In the genomic region with DNA sequence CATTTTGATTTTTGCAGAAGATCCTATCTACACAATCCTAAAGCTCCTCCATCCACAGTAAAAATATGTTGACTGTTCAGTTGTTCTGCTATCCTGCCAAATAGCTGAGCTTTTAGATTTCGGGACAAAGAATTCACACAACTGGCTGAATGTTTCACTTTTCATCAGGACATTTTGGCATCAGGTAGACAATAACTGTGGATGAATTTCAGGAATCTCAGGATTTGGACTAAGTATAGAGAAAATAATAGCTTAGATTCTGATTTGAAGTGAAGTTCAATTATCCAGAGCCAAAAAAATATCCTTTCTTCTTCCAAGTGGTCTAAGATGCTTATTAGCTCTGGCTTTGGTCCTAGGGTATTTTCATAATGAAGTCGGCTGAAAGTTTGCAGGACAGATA, we compare ENCODE assay signal across 31 cellular contexts. TPM values are rescaled to one million over a fixed set of nuclear protein-coding genes. Genes with fewer than 3 reads are reported as not detected.
"Had no signal": no experiment of that assay in that cellular context is flagged by ENCODE, and none has a peak within 500 bp of the region (broad histone marks: within the 10 kb centered on the region; RNA-seq: fewer than 3 reads in every experiment).

No MANE protein-coding gene starts in this region.

- H3K27ac Mint-ChIP-seq: activated CD4-positive, alpha-beta memory T cell treated with anti-CD3 and anti-CD28 coated beads, Interleukin-2, amount 10 ng/mL, durations not matched to agents 7 days and 5 days; activated CD4-positive, alpha-beta T cell treated with anti-CD3 and anti-CD28 coated beads for 36 hours; activated CD4-positive, alpha-beta T cell treated with anti-CD3 and anti-CD28 coated beads, Interleukin-2, amount 10 ng/mL, durations not matched to agents 7 days and 5 days; activated naive CD4-positive, alpha-beta T cell treated with anti-CD3 and anti-CD28 coated beads, Interleukin-2, amount 10 ng/mL, durations not matched to agents 7 days and 5 days; activated naive CD4-positive, alpha-beta T cell treated with anti-CD3 and anti-CD28 coated beads, Interleukin-2, amount 50 U/mL, for 72 hours; activated naive CD8-positive, alpha-beta T cell treated with anti-CD3 and anti-CD28 coated beads, Interleukin-2, amount 10 ng/mL, durations not matched to agents 7 days and 5 days; activated T-cell treated with anti-CD3 and anti-CD28 coated beads, Interleukin-2, amount 50 U/mL, for 24 hours; activated T-cell treated with anti-CD3 and anti-CD28 coated beads, Interleukin-2, amount 50 U/mL, for 72 hours; effector memory CD8-positive, alpha-beta T cell; T-helper 17 cell; T-helper 2 cell treated with Interferon-gamma antibody and Interleukin-4, amounts not matched to agents 5 μg/mL and 100 μg/mL, for 36 hours had no signal

- DNase-seq: activated CD4-positive, alpha-beta memory T cell treated with anti-CD3 and anti-CD28 coated beads, Interleukin-2, amount 10 ng/mL, durations not matched to agents 7 days and 5 days; activated CD4-positive, alpha-beta T cell treated with anti-CD3 and anti-CD28 coated beads for 36 hours; activated CD4-positive, alpha-beta T cell treated with anti-CD3 and anti-CD28 coated beads, Interleukin-2, amount 10 ng/mL, durations not matched to agents 7 days and 5 days; activated CD4-positive, alpha-beta T cell treated with anti-CD3 and anti-CD28 coated beads, Interleukin-2, amount 50 U/mL, for 4 hours; activated CD4-positive, CD25-positive, alpha-beta regulatory T cell; activated CD4-positive, CD25-positive, alpha-beta regulatory T cell treated with anti-CD3 and anti-CD28 coated beads, Interleukin-2, amount 50 U/mL, for 72 hours; activated CD8-positive, alpha-beta memory T cell treated with anti-CD3 and anti-CD28 coated beads, Interleukin-2, amount 50 U/mL, for 48 hours; activated gamma-delta T cell; activated naive CD4-positive, alpha-beta T cell; activated naive CD4-positive, alpha-beta T cell treated with anti-CD3 and anti-CD28 coated beads, Interleukin-2, amount 10 ng/mL, durations not matched to agents 7 days and 5 days; activated naive CD8-positive, alpha-beta T cell treated with anti-CD3 and anti-CD28 coated beads, Interleukin-2, amount 10 ng/mL, durations not matched to agents 7 days and 5 days; activated T-cell treated with anti-CD3 and anti-CD28 coated beads for 4 hours; activated T-cell treated with anti-CD3 and anti-CD28 coated beads, Interleukin-2, amount 50 U/mL, for 24 hours; activated T-cell treated with anti-CD3 and anti-CD28 coated beads, Interleukin-2, amount 50 U/mL, for 72 hours; body of pancreas; caudate nucleus; cortex of kidney; dermis blood vessel endothelial cell; effector CD4-positive, alpha-beta T cell; effector memory CD8-positive, alpha-beta T cell; erythroblast; foreskin melanocyte; heart right ventricle; T-helper 1 cell; T-helper 17 cell; T1000 had no signal

- H3K27me3 ChIP-seq: ascending aorta, body of pancreas, esophagus muscularis mucosa, gastroesophageal sphincter, heart right ventricle had no signal

- H3K36me3 ChIP-seq: ascending aorta, esophagus muscularis mucosa, gastroesophageal sphincter, heart right ventricle had no signal

- H3K9me3 ChIP-seq: ascending aorta, body of pancreas, esophagus muscularis mucosa, gastroesophageal sphincter, heart right ventricle had no signal

- H3K4me3 ChIP-seq: ascending aorta, body of pancreas, esophagus muscularis mucosa, gastroesophageal sphincter, heart right ventricle had no signal

- H3K27ac ChIP-seq: ascending aorta, body of pancreas, esophagus muscularis mucosa, gastroesophageal sphincter, heart right ventricle had no signal

- H3K9me3 Mint-ChIP-seq: activated CD4-positive, alpha-beta memory T cell treated with anti-CD3 and anti-CD28 coated beads, Interleukin-2, amount 10 ng/mL, durations not matched to agents 7 days and 5 days; activated CD4-positive, alpha-beta T cell treated with anti-CD3 and anti-CD28 coated beads, Interleukin-2, amount 10 ng/mL, durations not matched to agents 7 days and 5 days; activated naive CD4-positive, alpha-beta T cell treated with anti-CD3 and anti-CD28 coated beads, Interleukin-2, amount 10 ng/mL, durations not matched to agents 7 days and 5 days; activated naive CD4-positive, alpha-beta T cell treated with anti-CD3 and anti-CD28 coated beads, Interleukin-2, amount 50 U/mL, for 72 hours; activated naive CD8-positive, alpha-beta T cell treated with anti-CD3 and anti-CD28 coated beads, Interleukin-2, amount 10 ng/mL, durations not matched to agents 7 days and 5 days; activated T-cell treated with anti-CD3 and anti-CD28 coated beads, Interleukin-2, amount 50 U/mL, for 24 hours; activated T-cell treated with anti-CD3 and anti-CD28 coated beads, Interleukin-2, amount 50 U/mL, for 72 hours; effector memory CD8-positive, alpha-beta T cell; T-helper 2 cell treated with Interferon-gamma antibody and Interleukin-4, amounts not matched to agents 5 μg/mL and 100 μg/mL, for 36 hours had no signal

- H3K36me3 Mint-ChIP-seq: activated naive CD4-positive, alpha-beta T cell treated with anti-CD3 and anti-CD28 coated beads, Interleukin-2, amount 10 ng/mL, durations not matched to agents 7 days and 5 days; activated naive CD4-positive, alpha-beta T cell treated with anti-CD3 and anti-CD28 coated beads, Interleukin-2, amount 50 U/mL, for 72 hours; activated naive CD8-positive, alpha-beta T cell treated with anti-CD3 and anti-CD28 coated beads, Interleukin-2, amount 10 ng/mL, durations not matched to agents 7 days and 5 days had no signal

- H3K27me3 Mint-ChIP-seq: activated naive CD4-positive, alpha-beta T cell treated with anti-CD3 and anti-CD28 coated beads, Interleukin-2, amount 10 ng/mL, durations not matched to agents 7 days and 5 days; activated T-cell treated with anti-CD3 and anti-CD28 coated beads, Interleukin-2, amount 50 U/mL, for 24 hours; effector memory CD8-positive, alpha-beta T cell had no signal

- H3K4me1 ChIP-seq: ascending aorta, body of pancreas, heart right ventricle had no signal

- H3K4me3 Mint-ChIP-seq: activated CD4-positive, alpha-beta memory T cell treated with anti-CD3 and anti-CD28 coated beads, Interleukin-2, amount 10 ng/mL, durations not matched to agents 7 days and 5 days; activated CD4-positive, alpha-beta T cell treated with anti-CD3 and anti-CD28 coated beads for 36 hours; activated CD4-positive, alpha-beta T cell treated with anti-CD3 and anti-CD28 coated beads, Interleukin-2, amount 10 ng/mL, durations not matched to agents 7 days and 5 days; activated naive CD4-positive, alpha-beta T cell treated with anti-CD3 and anti-CD28 coated beads, Interleukin-2, amount 10 ng/mL, durations not matched to agents 7 days and 5 days; activated naive CD8-positive, alpha-beta T cell treated with anti-CD3 and anti-CD28 coated beads, Interleukin-2, amount 10 ng/mL, durations not matched to agents 7 days and 5 days; activated T-cell treated with anti-CD3 and anti-CD28 coated beads, Interleukin-2, amount 50 U/mL, for 24 hours; activated T-cell treated with anti-CD3 and anti-CD28 coated beads, Interleukin-2, amount 50 U/mL, for 72 hours; effector memory CD8-positive, alpha-beta T cell; T-helper 17 cell; T-helper 2 cell treated with Interferon-gamma antibody and Interleukin-4, amounts not matched to agents 5 μg/mL and 100 μg/mL, for 36 hours had no signal

- H3K4me1 Mint-ChIP-seq: activated CD4-positive, alpha-beta memory T cell treated with anti-CD3 and anti-CD28 coated beads, Interleukin-2, amount 10 ng/mL, durations not matched to agents 7 days and 5 days; activated CD4-positive, alpha-beta T cell treated with anti-CD3 and anti-CD28 coated beads for 36 hours; activated CD4-positive, alpha-beta T cell treated with anti-CD3 and anti-CD28 coated beads, Interleukin-2, amount 10 ng/mL, durations not matched to agents 7 days and 5 days; activated naive CD4-positive, alpha-beta T cell treated with anti-CD3 and anti-CD28 coated beads, Interleukin-2, amount 10 ng/mL, durations not matched to agents 7 days and 5 days; activated naive CD8-positive, alpha-beta T cell treated with anti-CD3 and anti-CD28 coated beads, Interleukin-2, amount 10 ng/mL, durations not matched to agents 7 days and 5 days; T-helper 17 cell had no signal

- ATAC-seq: activated CD4-positive, alpha-beta T cell treated with anti-CD3 and anti-CD28 coated beads for 36 hours; activated naive CD4-positive, alpha-beta T cell treated with anti-CD3 and anti-CD28 coated beads, Interleukin-2, amount 50 U/mL, for 72 hours; activated T-cell treated with anti-CD3 and anti-CD28 coated beads, Interleukin-2, amount 50 U/mL, for 72 hours; body of pancreas; effector memory CD8-positive, alpha-beta T cell; gastroesophageal sphincter; heart right ventricle; T-helper 17 cell had no signal

RNA-seq across cellular contexts. Expression of a gene that starts 16.0 kb away (rescaled TPM):
- total RNA-seq: activated CD4-positive, alpha-beta memory T cell treated with anti-CD3 and anti-CD28 coated beads, Interleukin-2, amount 10 ng/mL, durations not matched to agents 7 days and 5 days; activated CD4-positive, alpha-beta T cell treated with anti-CD3 and anti-CD28 coated beads for 36 hours; activated CD4-positive, alpha-beta T cell treated with anti-CD3 and anti-CD28 coated beads, Interleukin-2, amount 10 ng/mL, durations not matched to agents 7 days and 5 days; activated naive CD4-positive, alpha-beta T cell treated with anti-CD3 and anti-CD28 coated beads, Interleukin-2, amount 50 U/mL, for 72 hours; activated naive CD8-positive, alpha-beta T cell treated with anti-CD3 and anti-CD28 coated beads, Interleukin-2, amount 10 ng/mL, durations not matched to agents 7 days and 5 days; activated T-cell treated with anti-CD3 and anti-CD28 coated beads, Interleukin-2, amount 50 U/mL, for 72 hours; T-helper 17 cell had no signal
